1 cellular context compared by ENCODE assay signal in genomic region chr10:124152781-124153600, GRCh38.
A peak's percentile ranks its signal among the peaks of the same experiment; 100 is the strongest.
TF ChIP-seq lines count a peak whose summit lies in the region.

No MANE protein-coding gene starts in this region.

TF ChIP-seq in HepG2, 621 proteins besides CTCF, POLR2A, EP300 and RAD21 (continued from another document):
- TF ChIP-seq DR1 (CRISPR knock-in tag; IDR thresholded peaks at IDR 0.05) (no peak), SUZ12 (IDR thresholded peaks at IDR 0.05; ENCODE audit: low read depth, low read length) (no peak), ZBTB25 (CRISPR knock-in tag; IDR thresholded peaks at IDR 0.05) (no peak), U2AF1 (optimal IDR thresholded peaks at IDR 0.05; ENCODE audit: low read depth, low read length) (no peak), RXRB (CRISPR knock-in tag; IDR thresholded peaks at IDR 0.05; ENCODE audit: borderline replicate concordance) (peak; percentile 19; the same call in 1 of the 2 replicates), ZNF891 (CRISPR knock-in tag; IDR thresholded peaks at IDR 0.05) (no peak), FOSL2 (CRISPR knock-in tag; IDR thresholded peaks at IDR 0.05) (peak; percentile 86), SRSF4 (IDR thresholded peaks at IDR 0.05; ENCODE audit: low read depth, low read length, poor library complexity, severe bottlenecking) (no peak), ZNF101 (CRISPR knock-in tag; IDR thresholded peaks at IDR 0.05; ENCODE audit: borderline replicate concordance, low read depth) (no peak), SRSF1 (optimal IDR thresholded peaks at IDR 0.05; ENCODE audit: low read depth, low read length) (peak; percentile 60), FOSL1 (CRISPR knock-in tag; IDR thresholded peaks at IDR 0.05; ENCODE audit: borderline replicate concordance) (no peak), ZNF343 (CRISPR knock-in tag; IDR thresholded peaks at IDR 0.05) (no peak), NFE2 (CRISPR knock-in tag; IDR thresholded peaks at IDR 0.05) (peak; percentile 58; the same call in 1 of the 2 replicates), ZC3H13 (CRISPR knock-in tag; IDR thresholded peaks at IDR 0.05) (no peak)
